ENCODE assay signal across 8 cellular contexts in genomic region chr14:59465570-59466150, GRCh38. TPM values are rescaled to one million over a fixed set of nuclear protein-coding genes. Genes with fewer than 3 reads are reported as not detected.
DNase-seq lines count a peak whose midpoint lies in the region; ATAC-seq, FAIRE-seq and TF ChIP-seq lines count a peak whose summit lies in the region.

No MANE protein-coding gene starts in this region.

- intact Hi-C loops in HepG2 (cut with micrococcal nuclease; ENCODE audit: unreplicated experiment) (loop anchor here (1.0 kb wide), 1 partner anchor 19 kb away; the partner anchor contains the start of genes JKAMP and L3HYPDH), testis (cut with DNase I; ENCODE audit: low total_unique reads) (no loop called here)

- TF ChIP-seq EP300 in HepG2 (IDR thresholded peaks at IDR 0.05; ENCODE audit: low read depth in 2 of 2, low read length in 2 of 2), result no peak
- TF ChIP-seq EP300 in HepG2 (CRISPR knock-in tag; IDR thresholded peaks at IDR 0.05; ENCODE audit: borderline replicate concordance), result no peak

- H4K20me1 ChIP-seq in astrocyte (ENCODE audit: insufficient read depth, low read length) (peaks cover 17% of the 10 kb centered on the region), HepG2 (ENCODE audit: insufficient read depth, low read length) (no peaks in the 10 kb centered on the region)

- no peaks in the 10 kb centered on the region for H3K79me2 ChIP-seq in astrocyte (ENCODE audit: insufficient read depth, low read length)
- no peaks in the 10 kb centered on the region for H3K79me2 ChIP-seq in HepG2 (ENCODE audit: insufficient read depth, low read length)

- H3K9me3 ChIP-seq in astrocyte (ENCODE audit: insufficient read depth, low read depth, low read length) (no peaks in the 10 kb centered on the region), HepG2 (ENCODE audit: low read length) (no peaks in the 10 kb centered on the region), testis (no peaks in the 10 kb centered on the region)

- H3K9ac ChIP-seq in astrocyte (ENCODE audit: low read length) (peak overlapping the region; percentile 55), HepG2 (ENCODE audit: insufficient read depth, low read depth, low read length) (peak overlapping the region; percentile 71)

- no TSS peak for BruUV-seq in HepG2 (replicated peaks; lab: Mats Ljungman, UMichigan)

- H3K27ac ChIP-seq in astrocyte (ENCODE audit: low read depth, low read length), result no peak overlapping the region
- peak overlapping the region; percentile 64 for H3K27ac ChIP-seq in HepG2 (ENCODE audit: extremely low read length, insufficient read depth, low read length)
- H3K27ac ChIP-seq in testis, result peak overlapping the region in 1 of 2 donors; percentile 80

- H3K27me3 Mint-ChIP-seq in activated T-cell treated with anti-CD3 and anti-CD28 coated beads, Interleukin-2, amount 50 U/mL, for 24 hours, result no peaks in the 10 kb centered on the region
- H3K27me3 Mint-ChIP-seq in astrocyte (ENCODE audit: low read depth, unreplicated experiment), result no peaks in the 10 kb centered on the region

- no peak for FAIRE-seq in astrocyte (lab: Jason Lieb, UNC)
- FAIRE-seq in HepG2 (lab: Jason Lieb, UNC), result no peak

- TF ChIP-seq CTCF in astrocyte (IDR thresholded peaks at IDR 0.05; ENCODE audit: insufficient read depth, low read depth, low read length) (no peak), HepG2 (CRISPR knock-in tag; IDR thresholded peaks at IDR 0.05) (no peak), testis (IDR thresholded peaks at IDR 0.05) (no peak)

- no peak for DNase-seq in activated T-cell treated with anti-CD3 and anti-CD28 coated beads, Interleukin-2, amount 50 U/mL, for 24 hours
- DNase-seq in activated T-cell treated with anti-CD3 and anti-CD28 coated beads, Interleukin-2, amount 50 U/mL, for 1 hour, result no peak
- no peak for DNase-seq in astrocyte (ENCODE audit: low read depth)
- no peak for DNase-seq in HepG2 (ENCODE audit: low spot score)
- no peak for DNase-seq in testis
- DNase-seq in stimulated activated CD4-positive, alpha-beta T cell treated with anti-CD3 and anti-CD28 coated beads, Interleukin-15, amount 100 ng/mL, for 24 hours, result no peak
- DNase-seq in NCI-H1048 (lab: John Stamatoyannopoulos, UW), result no peak

- CTCF ChIA-PET in HepG2 (lab: Yijun Ruan, JAX; ENCODE audit: low intra/inter-chr PET ratio, low total read pairs), result no interaction called here

- H3K4me1 Mint-ChIP-seq in activated T-cell treated with anti-CD3 and anti-CD28 coated beads, Interleukin-2, amount 50 U/mL, for 24 hours (ENCODE audit: low read depth), result peaks cover 18% of the 10 kb centered on the region
- peaks cover 2% of the 10 kb centered on the region for H3K4me1 Mint-ChIP-seq in astrocyte (ENCODE audit: low read depth, unreplicated experiment)

- peak overlapping the region; percentile 88 for H3K4me2 ChIP-seq in astrocyte (ENCODE audit: low read length)
- peak overlapping the region; percentile 86 for H3K4me2 ChIP-seq in HepG2 (ENCODE audit: low read depth, low read length)

- H3K36me3 ChIP-seq in astrocyte (ENCODE audit: insufficient read depth, low read length) (peaks cover 22% of the 10 kb centered on the region), HepG2 (replicated peaks in 1 of 2; ENCODE audit: control insufficient read depth in 1 of 2, insufficient read depth in 2 of 2, low read length in 2 of 2) (peaks cover 0 to 11% of the 10 kb centered on the region in 2 experiments; a peak in 2 of 5 replicates), testis (ENCODE audit: low read depth, missing control alignments) (no peaks in the 10 kb centered on the region)

- H3K36me3 Mint-ChIP-seq in activated T-cell treated with anti-CD3 and anti-CD28 coated beads, Interleukin-2, amount 50 U/mL, for 24 hours (ENCODE audit: low read depth), result peaks cover 1% of the 10 kb centered on the region
- H3K36me3 Mint-ChIP-seq in astrocyte (ENCODE audit: low read depth, unreplicated experiment), result peaks cover 7% of the 10 kb centered on the region

- ATAC-seq in HepG2 (no peak), HG02763 (IDR thresholded peaks at IDR 0.05; ENCODE audit: unreplicated experiment) (no peak)

- no peak for TF ChIP-seq POLR2A in HepG2 (IDR thresholded peaks at IDR 0.05; ENCODE audit: insufficient read depth in 1 of 2, low read depth in 2 of 2, low read length in 2 of 2)
- TF ChIP-seq POLR2A in testis (IDR thresholded peaks at IDR 0.05), result no peak

- H3K9me3 Mint-ChIP-seq in activated T-cell treated with anti-CD3 and anti-CD28 coated beads, Interleukin-2, amount 50 U/mL, for 24 hours, result no peaks in the 10 kb centered on the region
- H3K9me3 Mint-ChIP-seq in astrocyte (ENCODE audit: unreplicated experiment), result no peaks in the 10 kb centered on the region

- peak overlapping the region; percentile 70 for H3K4me3 Mint-ChIP-seq in activated T-cell treated with anti-CD3 and anti-CD28 coated beads, Interleukin-2, amount 50 U/mL, for 24 hours
- H3K4me3 Mint-ChIP-seq in astrocyte (ENCODE audit: unreplicated experiment), result peak overlapping the region; percentile 74

- H3K4me1 ChIP-seq in astrocyte (ENCODE audit: insufficient read depth, low read length), result peaks cover 17% of the 10 kb centered on the region
- H3K4me1 ChIP-seq in HepG2 (ENCODE audit: insufficient read depth, low read length), result peaks cover 22% of the 10 kb centered on the region
- H3K4me1 ChIP-seq in testis, result peaks cover 5% of the 10 kb centered on the region

- 70% methylated on average over 10 of the region's 10 CpGs for WGBS in HepG2 (ENCODE audit: low lambda C conversion rate)
- WGBS in testis, 2 donors, result 50 to 58% methylated on average over 10 of the region's 10 CpGs

- H3K4me3 ChIP-seq in astrocyte (ENCODE audit: insufficient read depth, low read depth, low read length), result peak overlapping the region; percentile 50
- peak overlapping the region; percentile 53 to 77 (median 77); a peak in 5 of 6 replicates for H3K4me3 ChIP-seq in HepG2 (replicated peaks in 1 of 3; ENCODE audit: insufficient read depth in 1 of 3, low read depth in 2 of 3, low read length in 3 of 3)
- peak overlapping the region; percentile 59 to 76 for H3K4me3 ChIP-seq in testis

- POLR2A ChIA-PET in HepG2 (lab: Yijun Ruan, JAX), result interaction anchor here (1.4 to 2.0 kb wide), 2 partner anchors 11 to 18 kb away, joined by 3 to 18 read pairs; partner anchors contain the start of genes JKAMP and L3HYPDH

- no peak for TF ChIP-seq RAD21 in HepG2 (CRISPR knock-in tag; IDR thresholded peaks at IDR 0.05)

- peak overlapping the region; percentile 12 for H3K27ac Mint-ChIP-seq in activated T-cell treated with anti-CD3 and anti-CD28 coated beads, Interleukin-2, amount 50 U/mL, for 24 hours
- peak overlapping the region; percentile 41 for H3K27ac Mint-ChIP-seq in astrocyte (ENCODE audit: unreplicated experiment)

- H2AFZ ChIP-seq in astrocyte (ENCODE audit: low read depth, low read length) (peak overlapping the region; percentile 54), HepG2 (ENCODE audit: low read length) (no peak overlapping the region)

- in situ Hi-C loops in HepG2 (cut with HindIII; ENCODE audit: extremely low pct_ligation_motif_present, low pct_unique_long_range_greater_than_20kb), result no loop called here

- H3K27me3 ChIP-seq in astrocyte (ENCODE audit: insufficient read depth, low read length), result no peaks in the 10 kb centered on the region
- no peaks in the 10 kb centered on the region for H3K27me3 ChIP-seq in HepG2 (ENCODE audit: control insufficient read depth in 1 of 2, insufficient read depth in 2 of 2, low read length in 2 of 2)
- no peaks in the 10 kb centered on the region for H3K27me3 ChIP-seq in testis

RNA-seq across cellular contexts. Expression of gene GPR135, which starts 0.5 kb away (rescaled TPM):
- total RNA-seq in astrocyte (6.2 and 6.7 TPM in 2 replicates), HepG2 (2016; rRNA removed; fragmentation: Illumina TruSeq; extraction: Trizol) (0.62 and 1.3 TPM in 2 replicates), testis (10 to 100 TPM; 33.1 to 71.2 TPM)
- total RNA-seq in HepG2 (2016; cell fraction: cytosol; rRNA removed; fragmentation: Illumina TruSeq; extraction: Trizol; ENCODE audit: low read depth), result 0.40 and 0.44 TPM in 2 replicates
- 0.37 and 1.1 TPM in 2 replicates for total RNA-seq in HepG2 (2016; cell fraction: insoluble cytoplasmic fraction; rRNA removed; fragmentation: Illumina TruSeq; extraction: Trizol)
- total RNA-seq in HepG2 (2016; cell fraction: membrane; rRNA removed; fragmentation: Illumina TruSeq; extraction: Trizol), result 0.52 and 0.83 TPM in 2 replicates
- total RNA-seq in HepG2 (2016; cell fraction: nucleus; rRNA removed; fragmentation: Illumina TruSeq; extraction: Trizol), result 5.7 and 7.1 TPM in 2 replicates
- polyA plus RNA-seq in HepG2 (2011; rRNA removed) (0.46 and 0.52 TPM in 2 replicates), testis (ENCODE audit: insufficient read depth, low read depth, low replicate concordance) (25.8 TPM)
- polyA plus RNA-seq in HepG2 (2011; cell fraction: cytosol; rRNA removed), result 0.09 and 0.12 TPM in 2 replicates
- polyA plus RNA-seq in HepG2 (2011; cell fraction: nucleus; rRNA removed), result 3.0 and 4.5 TPM in 2 replicates
- polyA plus RNA-seq in HepG2 (2012), result 0.48 and 0.49 TPM in 2 replicates
- 0.06 and 0.12 TPM in 2 replicates for polyA plus RNA-seq in HepG2 (2016; cell fraction: cytosol; fragmentation: Illumina TruSeq; extraction: Trizol; ENCODE audit: low read depth)
- polyA plus RNA-seq in HepG2 (2016; cell fraction: insoluble cytoplasmic fraction; fragmentation: Illumina TruSeq; extraction: Trizol; ENCODE audit: low read depth), result 0.34 and 0.44 TPM in 2 replicates
- polyA plus RNA-seq in HepG2 (2016; cell fraction: membrane; fragmentation: Illumina TruSeq; extraction: Trizol; ENCODE audit: low read depth), result 0.21 and 0.22 TPM in 2 replicates
- polyA plus RNA-seq in HepG2 (2016; cell fraction: nucleus; fragmentation: Illumina TruSeq; extraction: Trizol; ENCODE audit: insufficient read depth, low read depth), result 3.9 and 4.1 TPM in 2 replicates
- polyA minus RNA-seq in HepG2 (2011; rRNA and poly(A)+ RNA removed; ENCODE audit: low replicate concordance), result 3.1 and 3.8 TPM in 2 replicates
- 0.10 and 0.35 TPM in 2 replicates for polyA minus RNA-seq in HepG2 (2011; cell fraction: cytosol; rRNA and poly(A)+ RNA removed)
- 11.8 and 14.3 TPM in 2 replicates for polyA minus RNA-seq in HepG2 (2011; cell fraction: nucleus; rRNA and poly(A)+ RNA removed)

RNA-seq across cellular contexts. Expression of gene L3HYPDH, which starts 18.5 kb away (rescaled TPM):
- total RNA-seq in astrocyte, result 57.2 and 62.8 TPM in 2 replicates
- 22.4 and 30.5 TPM in 2 replicates for total RNA-seq in HepG2 (2016; rRNA removed; fragmentation: Illumina TruSeq; extraction: Trizol)
- total RNA-seq in HepG2 (2016; cell fraction: cytosol; rRNA removed; fragmentation: Illumina TruSeq; extraction: Trizol; ENCODE audit: low read depth), result 7.8 and 8.6 TPM in 2 replicates
- 23.8 and 30.7 TPM in 2 replicates for total RNA-seq in HepG2 (2016; cell fraction: insoluble cytoplasmic fraction; rRNA removed; fragmentation: Illumina TruSeq; extraction: Trizol)
- 8.9 and 9.8 TPM in 2 replicates for total RNA-seq in HepG2 (2016; cell fraction: membrane; rRNA removed; fragmentation: Illumina TruSeq; extraction: Trizol)
- total RNA-seq in HepG2 (2016; cell fraction: nucleus; rRNA removed; fragmentation: Illumina TruSeq; extraction: Trizol), result 73.7 and 77.8 TPM in 2 replicates
- polyA plus RNA-seq in HepG2 (2011; rRNA removed), result 36.6 and 40.8 TPM in 2 replicates
- 9.2 and 11.5 TPM in 2 replicates for polyA plus RNA-seq in HepG2 (2011; cell fraction: cytosol; rRNA removed)
- polyA plus RNA-seq in HepG2 (2011; cell fraction: nucleus; rRNA removed), result 195 and 205 TPM in 2 replicates
- polyA plus RNA-seq in HepG2 (2012), result 22.0 and 27.6 TPM in 2 replicates
- polyA plus RNA-seq in HepG2 (2016; cell fraction: cytosol; fragmentation: Illumina TruSeq; extraction: Trizol; ENCODE audit: low read depth), result 4.8 and 6.9 TPM in 2 replicates
- polyA plus RNA-seq in HepG2 (2016; cell fraction: insoluble cytoplasmic fraction; fragmentation: Illumina TruSeq; extraction: Trizol; ENCODE audit: low read depth), result 22.7 and 25.1 TPM in 2 replicates
- 4.4 and 5.8 TPM in 2 replicates for polyA plus RNA-seq in HepG2 (2016; cell fraction: membrane; fragmentation: Illumina TruSeq; extraction: Trizol; ENCODE audit: low read depth)
- polyA plus RNA-seq in HepG2 (2016; cell fraction: nucleus; fragmentation: Illumina TruSeq; extraction: Trizol; ENCODE audit: insufficient read depth, low read depth), result 89.2 and 96.5 TPM in 2 replicates
- 24.8 and 33.4 TPM in 2 replicates for polyA minus RNA-seq in HepG2 (2011; rRNA and poly(A)+ RNA removed; ENCODE audit: low replicate concordance)
- polyA minus RNA-seq in HepG2 (2011; cell fraction: cytosol; rRNA and poly(A)+ RNA removed), result 6.7 and 7.6 TPM in 2 replicates
- 156 and 164 TPM in 2 replicates for polyA minus RNA-seq in HepG2 (2011; cell fraction: nucleus; rRNA and poly(A)+ RNA removed)
- 10 to 100 TPM; 63.2 to 74.3 TPM for total RNA-seq in testis
- 48.2 TPM for polyA plus RNA-seq in testis (ENCODE audit: insufficient read depth, low read depth, low replicate concordance)

RNA-seq across cellular contexts. Expression of gene JKAMP, which starts 18.7 kb away (rescaled TPM):
- 68.8 and 74.6 TPM in 2 replicates for total RNA-seq in astrocyte
- 41.6 and 56.4 TPM in 2 replicates for total RNA-seq in HepG2 (2016; rRNA removed; fragmentation: Illumina TruSeq; extraction: Trizol)
- 8.3 and 8.5 TPM in 2 replicates for total RNA-seq in HepG2 (2016; cell fraction: cytosol; rRNA removed; fragmentation: Illumina TruSeq; extraction: Trizol; ENCODE audit: low read depth)
- total RNA-seq in HepG2 (2016; cell fraction: insoluble cytoplasmic fraction; rRNA removed; fragmentation: Illumina TruSeq; extraction: Trizol), result 41.4 and 55.0 TPM in 2 replicates
- total RNA-seq in HepG2 (2016; cell fraction: membrane; rRNA removed; fragmentation: Illumina TruSeq; extraction: Trizol), result 17.3 and 18.6 TPM in 2 replicates
- total RNA-seq in HepG2 (2016; cell fraction: nucleus; rRNA removed; fragmentation: Illumina TruSeq; extraction: Trizol), result 46.8 and 55.7 TPM in 2 replicates
- polyA plus RNA-seq in HepG2 (2011; rRNA removed), result 93.0 and 135 TPM in 2 replicates
- 61.0 and 87.4 TPM in 2 replicates for polyA plus RNA-seq in HepG2 (2011; cell fraction: cytosol; rRNA removed)
- polyA plus RNA-seq in HepG2 (2011; cell fraction: nucleus; rRNA removed), result 40.0 and 54.9 TPM in 2 replicates
- 28.5 and 39.4 TPM in 2 replicates for polyA plus RNA-seq in HepG2 (2012)
- polyA plus RNA-seq in HepG2 (2016; cell fraction: cytosol; fragmentation: Illumina TruSeq; extraction: Trizol; ENCODE audit: low read depth), result 5.2 and 6.3 TPM in 2 replicates
- 38.8 and 39.2 TPM in 2 replicates for polyA plus RNA-seq in HepG2 (2016; cell fraction: insoluble cytoplasmic fraction; fragmentation: Illumina TruSeq; extraction: Trizol; ENCODE audit: low read depth)
- 12.6 and 12.7 TPM in 2 replicates for polyA plus RNA-seq in HepG2 (2016; cell fraction: membrane; fragmentation: Illumina TruSeq; extraction: Trizol; ENCODE audit: low read depth)
- polyA plus RNA-seq in HepG2 (2016; cell fraction: nucleus; fragmentation: Illumina TruSeq; extraction: Trizol; ENCODE audit: insufficient read depth, low read depth), result 80.1 and 84.0 TPM in 2 replicates
- 78.9 and 119 TPM in 2 replicates for polyA minus RNA-seq in HepG2 (2011; rRNA and poly(A)+ RNA removed; ENCODE audit: low replicate concordance)
- polyA minus RNA-seq in HepG2 (2011; cell fraction: cytosol; rRNA and poly(A)+ RNA removed), result 30.7 and 32.2 TPM in 2 replicates
- 49.6 and 63.4 TPM in 2 replicates for polyA minus RNA-seq in HepG2 (2011; cell fraction: nucleus; rRNA and poly(A)+ RNA removed)
- 10 to 100 TPM; 76.7 to 81.4 TPM for total RNA-seq in testis
- 87.2 TPM for polyA plus RNA-seq in testis (ENCODE audit: insufficient read depth, low read depth, low replicate concordance)
